In the genomic region with DNA sequence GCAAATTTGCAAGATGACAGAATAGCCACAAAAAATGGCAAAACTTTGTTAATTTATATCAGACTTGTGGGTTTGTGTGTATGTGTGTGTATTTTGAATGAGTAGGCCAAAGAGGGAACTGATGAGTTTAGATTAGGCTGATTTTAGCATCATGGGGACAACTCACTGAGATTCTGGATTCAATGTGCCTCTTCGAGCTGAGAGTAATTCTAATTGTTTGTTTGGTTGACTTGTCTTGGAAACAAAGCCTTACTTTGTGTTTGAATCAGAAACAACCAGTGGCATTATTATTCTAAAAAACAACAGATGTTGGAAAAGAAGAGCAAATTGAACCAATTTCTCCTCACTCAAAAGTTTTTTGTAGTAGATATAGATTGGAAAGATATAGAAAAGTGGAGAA, we compare ENCODE assay signal across 22 cellular contexts. TPM values are rescaled to one million over a fixed set of nuclear protein-coding genes. Genes with fewer than 3 reads are reported as not detected.
A peak's percentile ranks its signal among the peaks of the same experiment; 100 is the strongest.
DNase-seq lines count a peak whose midpoint lies in the region; TF ChIP-seq lines count a peak whose summit lies in the region.
"Had no signal": no experiment of that assay in that cellular context is flagged by ENCODE, and none has a peak within 500 bp of the region (broad histone marks: within the 10 kb centered on the region; RNA-seq: fewer than 3 reads in every experiment).

No MANE protein-coding gene starts in this region.

- H4K5ac ChIP-seq in H9 (ENCODE audit: insufficient read length, low read depth, low read length) = no peak overlapping the region

- no peaks in the 10 kb centered on the region for H4K20me1 ChIP-seq in H9 (ENCODE audit: control insufficient read depth, insufficient read depth, insufficient read length)
- no peaks in the 10 kb centered on the region for H4K20me1 ChIP-seq in PC-9 (ENCODE audit: insufficient read depth)
- H4K20me1 ChIP-seq: BLaER1 had no signal

- H2BK15ac ChIP-seq in H9 (ENCODE audit: low read depth, low read length) = no peak overlapping the region

- H2BK20ac ChIP-seq in H9 (ENCODE audit: low read depth, low read length, poor library complexity, severe bottlenecking) = no peak overlapping the region

- H2BK12ac ChIP-seq in H9 (ENCODE audit: insufficient read length, low read depth, low read length) = no peak overlapping the region

- H3K4me1 ChIP-seq in H9 (ENCODE audit: insufficient read depth, low read length) (no peaks in the 10 kb centered on the region; the same call in 1 of the 2 replicates), PC-9 (replicated peaks; ENCODE audit: insufficient read depth) (no peaks in the 10 kb centered on the region)
- H3K4me1 ChIP-seq: BLaER1, Peyer's patch had no signal

- H3K14ac ChIP-seq in H9 (ENCODE audit: insufficient read depth, low read length) = no peak overlapping the region

- no CpG with 5 or more reads among the region's 1 CpG for WGBS in H9 (ENCODE audit: extremely low coverage, insufficient read length, low lambda C conversion rate)

- no TSS peak for BruUV-seq in PC-9 (replicated peaks; lab: Mats Ljungman, UMichigan)

- POLR2A ChIA-PET in PC-9 (lab: Charles Lee; ENCODE audit: unreplicated experiment) = no interaction called here

- intact Hi-C loops in dorsolateral prefrontal cortex (cut with DNase I) (loop anchor here (5.0 kb wide), 2 partner anchors 37 to 43 kb away; no protein-coding TSS in a partner anchor), PC-9 (cut with micrococcal nuclease; ENCODE audit: unreplicated experiment) (no loop called here)

- CTCF ChIA-PET in PC-9 (lab: Charles Lee) = no interaction called here

- no peaks in the 10 kb centered on the region for H3K23me2 ChIP-seq in H9 (ENCODE audit: insufficient read length, low read depth, low read length, poor library complexity, severe bottlenecking)

- H3K4ac ChIP-seq in H9 (ENCODE audit: low read depth, low read length) = no peak overlapping the region

- H3K9me3 ChIP-seq in H9 (ENCODE audit: control insufficient read depth, low read depth, low read length) = no peaks in the 10 kb centered on the region
- H3K9me3 ChIP-seq in PC-9 (ENCODE audit: insufficient read depth, low read depth) = no peaks in the 10 kb centered on the region
- H3K9me3 ChIP-seq: BLaER1, Peyer's patch had no signal

- H3K9me3 Mint-ChIP-seq in H9 = peaks cover 10 to 11% of the 10 kb centered on the region in 2 experiments; a peak in 4 of 5 replicates

- no peak overlapping the region for H3K9ac ChIP-seq in H9 (ENCODE audit: extremely low read depth, insufficient read length, low read length)
- H3K9ac ChIP-seq: BLaER1 had no signal

- H2BK5ac ChIP-seq in H9 (ENCODE audit: insufficient read length, low read length) = no peak overlapping the region

- peaks cover 0 to 15% (median 5%) of the 10 kb centered on the region in 3 experiments; a peak in 5 of 7 replicates for H3K36me3 Mint-ChIP-seq in H9 (ENCODE audit: insufficient read depth in 1 of 3, low read depth in 3 of 3)

- H3K27me3 ChIP-seq in H9 (ENCODE audit: insufficient read depth, low read length) = no peaks in the 10 kb centered on the region
- no peaks in the 10 kb centered on the region for H3K27me3 ChIP-seq in dorsolateral prefrontal cortex
- no peaks in the 10 kb centered on the region for H3K27me3 ChIP-seq in PC-9 (ENCODE audit: insufficient read depth, low read depth)
- H3K27me3 ChIP-seq: BLaER1, Peyer's patch had no signal

- no peak overlapping the region for H4K8ac ChIP-seq in H9 (replicated peaks; ENCODE audit: insufficient read length, low read depth, low read length)

- H3K4me1 Mint-ChIP-seq in H9 = peaks cover 16 to 20% of the 10 kb centered on the region in 2 experiments

- no peak overlapping the region for H3K4me3 Mint-ChIP-seq in H9
- H3K4me3 Mint-ChIP-seq: CD4-positive, CD25-positive, alpha-beta regulatory T cell; IgD-negative memory B cell had no signal

- no peaks in the 10 kb centered on the region for H3K36me3 ChIP-seq in PC-9 (ENCODE audit: low read depth)
- H3K36me3 ChIP-seq: BLaER1, Peyer's patch had no signal

- no peak overlapping the region for H3K18ac ChIP-seq in H9 (ENCODE audit: insufficient read length, low read depth, low read length)

- no peak overlapping the region for H3T11ph ChIP-seq in H9 (ENCODE audit: low read length)

- TF ChIP-seq CTCF in H9 (conservative IDR thresholded peaks at IDR 0.05) (no peak), dorsolateral prefrontal cortex (IDR thresholded peaks at IDR 0.05 in 54 of 56, conservative IDR thresholded peaks at IDR 0.05 in 2 of 56; ENCODE audit: low read depth in 1 of 56, partially characterized antibody in 56 of 56) (peak in 2 of 56 donors; percentile 14 to 16), PC-9 (conservative IDR thresholded peaks at IDR 0.05) (no peak)

- H3F3A ChIP-seq in PC-9 (ENCODE audit: insufficient read depth, low read depth) = no peaks in the 10 kb centered on the region

- no peaks in the 10 kb centered on the region for H3K79me1 ChIP-seq in H9 (ENCODE audit: insufficient read depth, low read depth, low read length, poor library complexity, severe bottlenecking)

- H3K4me2 ChIP-seq in H9 (ENCODE audit: insufficient read depth, insufficient read length, low read length) = no peak overlapping the region
- no peak overlapping the region for H3K4me2 ChIP-seq in PC-9
- H3K4me2 ChIP-seq: BLaER1 had no signal

- H2BK120ac ChIP-seq in H9 (ENCODE audit: low read depth, low read length, poor library complexity, severe bottlenecking) = no peak overlapping the region

- H3K9me2 ChIP-seq in PC-9 (ENCODE audit: insufficient read depth) = no peaks in the 10 kb centered on the region

- no peak overlapping the region for H2AK5ac ChIP-seq in H9 (ENCODE audit: insufficient read length, low read length)

- H3K27ac ChIP-seq in H9 (ENCODE audit: insufficient read length, low read depth, low read length) (no peak overlapping the region), dorsolateral prefrontal cortex (peak overlapping the region; percentile 13 to 99 (median 94)), substantia nigra (ENCODE audit: low read depth, low read length, poor library complexity, severe bottlenecking) (peak overlapping the region; percentile 97), PC-9 (no peak overlapping the region)
- H3K27ac ChIP-seq: BLaER1, Peyer's patch, SK-N-MC had no signal

- no peak overlapping the region for H4K91ac ChIP-seq in H9 (ENCODE audit: insufficient read length, low read depth, low read length)

- H3K27me3 Mint-ChIP-seq in H9 (ENCODE audit: low read depth) = peaks cover 2% of the 10 kb centered on the region; the same call in 1 of the 2 replicates

- no peaks in the 10 kb centered on the region for H3K79me2 ChIP-seq in H9 (ENCODE audit: insufficient read depth, low read length)
- no peaks in the 10 kb centered on the region for H3K79me2 ChIP-seq in PC-9 (ENCODE audit: low read depth)

- H3K56ac ChIP-seq in H9 (ENCODE audit: insufficient read length, low read depth, low read length) = no peak overlapping the region

- H3K27ac Mint-ChIP-seq in H9 = peak overlapping the region in 2 of 3 experiments; percentile 39 to 85; a peak in 3 of 7 replicates
- H3K27ac Mint-ChIP-seq: CD4-positive, CD25-positive, alpha-beta regulatory T cell; IgD-negative memory B cell had no signal

- H2AFZ ChIP-seq in H9 (ENCODE audit: low read length) (no peak overlapping the region), PC-9 (no peak overlapping the region)

- no peak for DNase-seq in H9
- DNase-seq in dorsolateral prefrontal cortex = no peak
- DNase-seq in medulla oblongata (ENCODE audit: extremely low spot score) = peak; percentile 87
- peak in 2 of 49 donors; percentile 14 to 17 for DNase-seq in substantia nigra (lab: John Stamatoyannopoulos, UW)
- DNase-seq in stimulated activated CD4-positive, alpha-beta T cell treated with anti-CD3 and anti-CD28 coated beads, Interleukin-4, amount 100 ng/mL, for 1 hour = no peak
- no peak for DNase-seq in T-helper 2 cell
- no peak for DNase-seq in PC-9
- DNase-seq in stimulated activated CD4-positive, alpha-beta T cell treated with anti-CD3 and anti-CD28 coated beads, Interleukin-4, amount 100 ng/mL, for 4 hours = no peak
- DNase-seq: CD4-positive, CD25-positive, alpha-beta regulatory T cell; GOT3; HCEC 1CT; NCI-H1048; NCI-H1417; NCI-H1694; NCI-H2029 treated with DMSO at 0.1 percent for 48 hours; NCI-H2227 treated with DMSO at 0.1 percent for 48 hours; NCI-H69; Peyer's patch; SHP77 treated with DMSO at 0.1 percent for 48 hours had no signal

- H3K4me3 ChIP-seq in dorsolateral prefrontal cortex (peak overlapping the region in 4 of 59 donors; percentile 0 to 27 (median 14)), PC-9 (no peak overlapping the region)
- H3K4me3 ChIP-seq: BLaER1, Peyer's patch, SK-N-MC had no signal

- no peak overlapping the region for H3K23ac ChIP-seq in H9 (ENCODE audit: insufficient read length, low read depth, low read length)

RNA-seq across cellular contexts. Expression of a gene that starts 40.5 kb away (rescaled TPM):
- 46.0 and 49.2 TPM in 2 replicates for total RNA-seq in H9 (2021)
- 100 to 1,000 TPM in 1 of 120 experiments, 10 to 100 TPM in 111, 1 to 10 TPM in 8; 7.1 to 113 (median 28.7) TPM for total RNA-seq in dorsolateral prefrontal cortex
- 14.5 and 15.5 TPM in 2 replicates for total RNA-seq in PC-9 (2021)

Comparison
In these comparisons a context has a peak if more than half of its experiments do, and no peak if none do; other contexts are left out.
1. H3K27ac ChIP-seq: peak in dorsolateral prefrontal cortex (59 of 59) and substantia nigra (single experiment); none in H9 (single experiment) and PC-9 (single experiment).